In genomic region chr14:36519431-36520321, GRCh38 we compare ENCODE assay signal across 8 cellular contexts. TPM values are rescaled to one million over a fixed set of nuclear protein-coding genes. Genes with fewer than 3 reads are reported as not detected.
DNase-seq lines count a peak whose midpoint lies in the region; ATAC-seq and TF ChIP-seq lines count a peak whose summit lies in the region.

Gene NKX2-1, minus strand, starts transcription at chr14:36520232. Its CDS starts 103 bp downstream, at chr14:36520129.

- TF ChIP-seq CTCF in HCT116 (IDR thresholded peaks at IDR 0.05 in 2 of 3, conservative IDR thresholded peaks at IDR 0.05 in 1 of 3; ENCODE audit: borderline replicate concordance in 1 of 3, insufficient read depth in 1 of 3, low read depth in 2 of 3, low read length in 2 of 3): no peak
- TF ChIP-seq CTCF in lower lobe of right lung (IDR thresholded peaks at IDR 0.05): no peak

- no peak for TF ChIP-seq RAD21 in HCT116 (IDR thresholded peaks at IDR 0.05; ENCODE audit: low read depth)

- POLR2A ChIA-PET in HCT116 (lab: Charles Lee): no interaction called here

- ATAC-seq in HCT116 (peak; percentile 71), T-helper 17 cell (no peak), lower lobe of right lung (peak; percentile 59 to 61), GM21825 (IDR thresholded peaks at IDR 0.05; ENCODE audit: unreplicated experiment) (no peak), Right ventricle myocardium inferior (no peak)

- H3K9me3 ChIP-seq in HCT116 (ENCODE audit: control insufficient read depth in 1 of 2, insufficient read depth in 1 of 2, low read depth in 1 of 2, low read length in 2 of 2) (no peaks in the 10 kb centered on the region), T-helper 17 cell (ENCODE audit: control insufficient read depth, low read length, poor library complexity, severe bottlenecking) (no peaks in the 10 kb centered on the region), lower lobe of right lung (no peaks in the 10 kb centered on the region)

- H3K4me1 ChIP-seq in HCT116 (ENCODE audit: control insufficient read depth in 1 of 2, insufficient read depth in 2 of 2, low read length in 2 of 2) (peaks cover 0 to 11% of the 10 kb centered on the region in 2 experiments; a peak in 2 of 4 replicates), lower lobe of right lung (peaks cover 19% of the 10 kb centered on the region)

- intact Hi-C loops in HCT116 (cut with micrococcal nuclease): no loop called here
- intact Hi-C loops in lower lobe of right lung (cut with DNase I): no loop called here
- intact Hi-C loops in Right ventricle myocardium inferior (cut with DNase I): no loop called here

- H3K36me3 Mint-ChIP-seq in T-helper 17 cell (ENCODE audit: low read depth): peaks cover 6% of the 10 kb centered on the region

- H3K36me3 ChIP-seq in HCT116 (ENCODE audit: control insufficient read depth in 1 of 2, insufficient read depth in 2 of 2, low read length in 2 of 2) (no peaks in the 10 kb centered on the region), lower lobe of right lung (no peaks in the 10 kb centered on the region)

- peak within 1 kb of the TSS; percentile 90 for H2AFZ ChIP-seq in HCT116 (ENCODE audit: low read depth, low read length, poor library complexity, severe bottlenecking)

- no peak for TF ChIP-seq POLR2A in HCT116 (IDR thresholded peaks at IDR 0.05; ENCODE audit: borderline replicate concordance, extremely low read depth, insufficient read depth, insufficient read length)

- H4K20me1 ChIP-seq in HCT116 (ENCODE audit: insufficient read depth): no peaks in the 10 kb centered on the region

- H3K27ac Mint-ChIP-seq in T-helper 17 cell: no peak within 1 kb of the TSS

- H3K9ac ChIP-seq in HCT116 (ENCODE audit: low read length): peak within 1 kb of the TSS; percentile 43; the same call in 1 of the 2 replicates

- no peaks in the 10 kb centered on the region for H3K9me2 ChIP-seq in HCT116 (ENCODE audit: insufficient read depth)

- H3K27me3 ChIP-seq in HCT116 (ENCODE audit: insufficient read depth, low read length) (no peaks in the 10 kb centered on the region), lower lobe of right lung (ENCODE audit: low read depth) (peaks cover 97% of the 10 kb centered on the region)

- BruUV-seq in HCT116 (replicated peaks; lab: Mats Ljungman, UMichigan): no TSS peak

- H3K4me3 ChIP-seq in HCT116 (replicated peaks in 1 of 2; ENCODE audit: low read depth in 1 of 2, low read length in 2 of 2): peak within 1 kb of the TSS; percentile 50 to 58
- H3K4me3 ChIP-seq in lower lobe of right lung: peak within 1 kb of the TSS; percentile 53

- H3K4me1 Mint-ChIP-seq in T-helper 17 cell: peaks cover 7% of the 10 kb centered on the region

- DNase-seq in AG08396 (ENCODE audit: low spot score) (peak; percentile 40), HCT116 (ENCODE audit: low read depth, low spot score) (no peak), T-helper 17 cell (no peak), lower lobe of right lung (peak; percentile 82), NK-92 (lab: John Stamatoyannopoulos, UW; ENCODE audit: unreplicated experiment) (no peak), Right ventricle myocardium inferior (ENCODE audit: missing footprints) (no peak)
- no peak for DNase-seq in stimulated activated CD4-positive, alpha-beta T cell treated with anti-CD3 and anti-CD28 coated beads, Interleukin-2, amount 100 ng/mL, for 24 hours

- CTCF ChIA-PET in HCT116 (lab: Charles Lee): interaction anchor here (1.0 kb wide), 1 partner anchor 86 kb away, joined by 3 read pairs; no protein-coding TSS in a partner anchor

- H3K27me3 Mint-ChIP-seq in T-helper 17 cell: peaks cover 61% of the 10 kb centered on the region

- RAD21 ChIA-PET in HCT116 (lab: Charles Lee; ENCODE audit: low non-redundant PET in 1 of 2, low total read pairs in 2 of 2, uncharacterized antibody in 2 of 2, unreplicated experiment in 2 of 2): interaction anchor here in 1 of 2 experiments (0.6 kb wide), 1 partner anchor 44 kb away, joined by 4 read pairs; no protein-coding TSS in a partner anchor

- H3K4me3 Mint-ChIP-seq in T-helper 17 cell: peak within 1 kb of the TSS; percentile 82

- no peak within 1 kb of the TSS for H3K27ac ChIP-seq in HCT116 (ENCODE audit: low read depth, low read length)
- peak within 1 kb of the TSS; percentile 87 for H3K27ac ChIP-seq in lower lobe of right lung

- H3K79me2 ChIP-seq in HCT116 (ENCODE audit: insufficient read depth, low read length): no peaks in the 10 kb centered on the region

- H3K4me2 ChIP-seq in HCT116 (ENCODE audit: low read length): peak within 1 kb of the TSS; percentile 79

TF ChIP-seq in HCT116, 20 proteins besides CTCF, POLR2A, EP300 and RAD21:
- no peak for TF ChIP-seq ELF1 (IDR thresholded peaks at IDR 0.05; ENCODE audit: borderline replicate concordance, low read depth)
- no peak for TF ChIP-seq YY1 (IDR thresholded peaks at IDR 0.05; ENCODE audit: extremely low read depth, insufficient replicate concordance, low read depth, low read length)
- TF ChIP-seq CEBPB (IDR thresholded peaks at IDR 0.05; ENCODE audit: low read depth): no peak
- no peak for TF ChIP-seq ZBTB33 (IDR thresholded peaks at IDR 0.05; ENCODE audit: extremely low read depth, insufficient replicate concordance, low read length)
- TF ChIP-seq POLR2AphosphoS5 (IDR thresholded peaks at IDR 0.05; ENCODE audit: low read depth, low read length): no peak
- TF ChIP-seq ZNF274 (IDR thresholded peaks at IDR 0.05; ENCODE audit: low read depth, low read length): no peak
- TF ChIP-seq SIN3A (IDR thresholded peaks at IDR 0.05; ENCODE audit: low read depth): no peak
- no peak for TF ChIP-seq TCF7L2 (IDR thresholded peaks at IDR 0.05; ENCODE audit: borderline replicate concordance, extremely low read depth, insufficient read depth, insufficient read length)
- no peak for TF ChIP-seq EZH2 (IDR thresholded peaks at IDR 0.05)
TF ChIP-seq in HCT116: peak in this region for 0.

RNA-seq across cellular contexts. Expression of gene NKX2-1, which starts in this region (rescaled TPM):
- total RNA-seq in HCT116 (2021; ENCODE audit: unreplicated experiment) (0.84 TPM), T-helper 17 cell (not detected), lower lobe of right lung (180 TPM), Right ventricle myocardium inferior (not detected)
- 0.77 and 0.95 TPM in 2 replicates for polyA plus RNA-seq in HCT116 (2012)

Comparison
In these comparisons a context has a peak if more than half of its experiments do, and no peak if none do; other contexts are left out.
1. RNA of gene NKX2-1 (total RNA-seq): 180 TPM in lower lobe of right lung (single experiment); 0.84 TPM in HCT116 (single experiment), not detected in T-helper 17 cell and not detected in Right ventricle myocardium inferior (single experiment); every median in the first group is over 10 times any median in the second.
2. Peak in ATAC-seq, H3K4me3 ChIP-seq, H3K9ac ChIP-seq and H3K4me2 ChIP-seq in HCT116; RNA of the gene not detected or under 1 TPM.
3. DNase-seq: peak in AG08396 (single experiment) and lower lobe of right lung (single experiment); none in HCT116 (single experiment), T-helper 17 cell (0 of 3), NK-92 (single experiment), stimulated activated CD4-positive, alpha-beta T cell treated with anti-CD3 and anti-CD28 coated beads, Interleukin-2, amount 100 ng/mL, for 24 hours (0 of 2) and Right ventricle myocardium inferior (single experiment).
4. ATAC-seq: peak in lower lobe of right lung (2 of 2); none in T-helper 17 cell (single experiment), GM21825 (single experiment) and Right ventricle myocardium inferior (single experiment).